ENCODE assay signal across 1 cellular context in genomic region chr5:150075806-150076205, GRCh38.
TF ChIP-seq lines count a peak whose summit lies in the region.

No MANE protein-coding gene starts in this region.

TF ChIP-seq in H1, 55 proteins besides CTCF, POLR2A, EP300 and RAD21:
- no peak for TF ChIP-seq BACH1 (IDR thresholded peaks at IDR 0.05; ENCODE audit: low read length)
- no peak for TF ChIP-seq CBX5 (IDR thresholded peaks at IDR 0.05; ENCODE audit: low read depth, low read length)
- no peak for TF ChIP-seq SIN3A (conservative IDR thresholded peaks at IDR 0.05 in 1 of 2, IDR thresholded peaks at IDR 0.05 in 1 of 2; ENCODE audit: low read depth in 1 of 2, low read length in 2 of 2)
